20 cellular contexts compared by ENCODE assay signal in the genomic region with DNA sequence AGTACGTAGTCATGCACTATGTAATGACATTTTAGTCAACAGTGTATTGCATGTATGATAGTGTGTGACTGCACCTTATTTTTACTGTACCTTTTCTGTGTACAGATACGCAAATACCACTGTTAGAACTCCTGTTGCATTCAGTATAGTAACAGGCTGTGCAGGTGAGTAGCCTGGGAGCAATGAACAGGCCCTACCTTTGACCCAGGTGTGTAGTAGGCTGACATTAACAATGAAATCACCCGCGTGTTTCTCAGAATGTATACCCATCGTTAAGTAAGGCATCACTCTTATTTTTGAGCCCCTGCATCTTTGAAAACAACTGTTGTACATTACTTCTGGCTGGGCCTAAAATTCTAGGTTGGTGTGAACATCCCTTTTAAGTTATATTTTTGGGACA.
"Had no signal": no experiment of that assay in that cellular context is flagged by ENCODE, and none has a peak within 500 bp of the region (broad histone marks: within the 10 kb centered on the region; RNA-seq: fewer than 3 reads in every experiment).

No MANE protein-coding gene starts in this region.

- H3K27me3 Mint-ChIP-seq: activated CD8-positive, alpha-beta T cell treated with anti-CD3 and anti-CD28 coated beads for 36 hours; activated naive CD8-positive, alpha-beta T cell treated with anti-CD3 and anti-CD28 coated beads, Interleukin-2, amount 50 U/mL, for 24 hours; stimulated activated memory B cell treated with anti-CD40 and anti-IgM and Interleukin-4, amounts not matched to agents 10 μg/mL and 1 μg/mL and 100 μg/mL, for 72 hours had no signal

- H3K4me3 Mint-ChIP-seq: activated CD8-positive, alpha-beta T cell treated with anti-CD3 and anti-CD28 coated beads for 36 hours; activated naive CD8-positive, alpha-beta T cell treated with anti-CD3 and anti-CD28 coated beads, Interleukin-2, amount 50 U/mL, for 24 hours; stimulated activated memory B cell treated with anti-CD40 and anti-IgM and Interleukin-4, amounts not matched to agents 10 μg/mL and 1 μg/mL and 100 μg/mL, for 72 hours; T-helper 1 cell treated with Interleukin-12 subunit alpha and Interleukin-12 subunit beta and Interleukin-4 antibody, amounts not matched to agents 30 μg/mL and 1 μg/mL, for 36 hours had no signal

- ATAC-seq: activated CD8-positive, alpha-beta T cell treated with anti-CD3 and anti-CD28 coated beads for 36 hours; activated naive CD8-positive, alpha-beta T cell treated with anti-CD3 and anti-CD28 coated beads, Interleukin-2, amount 50 U/mL, for 24 hours; pancreas; stimulated activated memory B cell treated with anti-CD40 and anti-IgM and Interleukin-4, amounts not matched to agents 10 μg/mL and 1 μg/mL and 100 μg/mL, for 72 hours had no signal

- H3K4me1 Mint-ChIP-seq: activated naive CD8-positive, alpha-beta T cell treated with anti-CD3 and anti-CD28 coated beads, Interleukin-2, amount 50 U/mL, for 24 hours; neural crest cell had no signal

- H3K27ac Mint-ChIP-seq: activated CD8-positive, alpha-beta T cell treated with anti-CD3 and anti-CD28 coated beads for 36 hours; activated naive CD8-positive, alpha-beta T cell treated with anti-CD3 and anti-CD28 coated beads, Interleukin-2, amount 50 U/mL, for 24 hours; stimulated activated memory B cell treated with anti-CD40 and anti-IgM and Interleukin-4, amounts not matched to agents 10 μg/mL and 1 μg/mL and 100 μg/mL, for 72 hours; T-helper 1 cell treated with Interleukin-12 subunit alpha and Interleukin-12 subunit beta and Interleukin-4 antibody, amounts not matched to agents 30 μg/mL and 1 μg/mL, for 36 hours had no signal

- H3K9me3 Mint-ChIP-seq: activated CD8-positive, alpha-beta T cell treated with anti-CD3 and anti-CD28 coated beads for 36 hours; activated naive CD8-positive, alpha-beta T cell treated with anti-CD3 and anti-CD28 coated beads, Interleukin-2, amount 50 U/mL, for 24 hours; neural crest cell; stimulated activated memory B cell treated with anti-CD40 and anti-IgM and Interleukin-4, amounts not matched to agents 10 μg/mL and 1 μg/mL and 100 μg/mL, for 72 hours; T-helper 1 cell treated with Interleukin-12 subunit alpha and Interleukin-12 subunit beta and Interleukin-4 antibody, amounts not matched to agents 30 μg/mL and 1 μg/mL, for 36 hours had no signal

- DNase-seq: activated CD4-positive, alpha-beta T cell treated with anti-CD3 and anti-CD28 coated beads for 4 hours; activated CD8-positive, alpha-beta T cell treated with anti-CD3 and anti-CD28 coated beads for 36 hours; activated gamma-delta T cell; activated naive CD8-positive, alpha-beta T cell treated with anti-CD3 and anti-CD28 coated beads, Interleukin-2, amount 50 U/mL, for 24 hours; activated T-cell treated with anti-CD3 and anti-CD28 coated beads, Interleukin-2, amount 50 U/mL, for 48 hours; aorta; cortex of kidney; effector CD4-positive, alpha-beta T cell; foreskin fibroblast; glutamatergic neuron; hypothalamus; kidney glomerular epithelial cell; mesendoderm; pancreas; substantia nigra; transverse colon; WERI-Rb-1 had no signal
